Comparison of ENCODE assay signal across 8 cellular contexts in genomic region chr10:14173391-14173705, GRCh38.
DNase-seq lines count a peak whose midpoint lies in the region; ATAC-seq, FAIRE-seq and TF ChIP-seq lines count a peak whose summit lies in the region.

No MANE protein-coding gene starts in this region.

- H2AFZ ChIP-seq in mesenchymal stem cell (ENCODE audit: low read depth, low read length), result peak overlapping the region; percentile 87

- no peak overlapping the region for H3K4ac ChIP-seq in mesenchymal stem cell (ENCODE audit: low read depth in 1 of 2, low read length in 2 of 2)

- H3K14ac ChIP-seq in mesenchymal stem cell (ENCODE audit: low read length in 2 of 2), result no peak overlapping the region

- peaks cover 0 to 15% (median 5%) of the 10 kb centered on the region in 12 donors for H3K4me1 ChIP-seq in heart left ventricle
- peaks cover 23% of the 10 kb centered on the region for H3K4me1 ChIP-seq in body of pancreas
- H3K4me1 ChIP-seq in mesenchymal stem cell (ENCODE audit: control insufficient read depth, insufficient read depth, low read depth, low read length), result peaks cover 1% of the 10 kb centered on the region

- H2BK15ac ChIP-seq in mesenchymal stem cell (ENCODE audit: low read depth, poor library complexity, severe bottlenecking), result no peak overlapping the region

- H4K8ac ChIP-seq in mesenchymal stem cell (ENCODE audit: low read length), result no peak overlapping the region

- no peak overlapping the region for H4K91ac ChIP-seq in mesenchymal stem cell (ENCODE audit: low read length)

- ATAC-seq in heart left ventricle (no peak), Right ventricle myocardium superior (ENCODE audit: poor library complexity) (no peak), body of pancreas (peak; percentile 47), GM21737 (IDR thresholded peaks at IDR 0.05; ENCODE audit: unreplicated experiment) (no peak)

- intact Hi-C loops in heart left ventricle (cut with DNase I) (no loop called here), Right ventricle myocardium superior (cut with DNase I) (no loop called here), body of pancreas (cut with DNase I) (no loop called here)

- no peak overlapping the region for H3K18ac ChIP-seq in mesenchymal stem cell (ENCODE audit: low read depth in 1 of 2, low read length in 2 of 2)

- TF ChIP-seq CTCF in heart left ventricle (IDR thresholded peaks at IDR 0.05) (no peak), body of pancreas (IDR thresholded peaks at IDR 0.05) (no peak)

- no peak overlapping the region for H2BK12ac ChIP-seq in mesenchymal stem cell (ENCODE audit: low read length in 2 of 2)

- H3K9ac ChIP-seq in mesenchymal stem cell (ENCODE audit: low read length), result peak overlapping the region; percentile 42

- H3K4me2 ChIP-seq in mesenchymal stem cell (ENCODE audit: low read length, poor library complexity, severe bottlenecking), result peak overlapping the region; percentile 93

- no peak for TF ChIP-seq POLR2A in heart left ventricle (IDR thresholded peaks at IDR 0.05)
- no peak for TF ChIP-seq POLR2A in body of pancreas (IDR thresholded peaks at IDR 0.05)

- H3K23ac ChIP-seq in mesenchymal stem cell (ENCODE audit: low read length in 2 of 2), result no peak overlapping the region

- H2BK120ac ChIP-seq in mesenchymal stem cell (ENCODE audit: low read depth, low read length), result no peak overlapping the region

- H2AK5ac ChIP-seq in mesenchymal stem cell (ENCODE audit: low read length, severe bottlenecking), result no peak overlapping the region

- H3K4me3 ChIP-seq in heart left ventricle, result peak overlapping the region in 11 of 12 donors; percentile 0 to 61 (median 44)
- peak overlapping the region in 1 of 2 donors; percentile 38 for H3K4me3 ChIP-seq in body of pancreas
- peak overlapping the region; percentile 54 to 77 for H3K4me3 ChIP-seq in mesenchymal stem cell (ENCODE audit: insufficient read depth in 1 of 2, low read depth in 1 of 2, low read length in 2 of 2)

- DNase-seq in heart left ventricle (no peak), Right ventricle myocardium superior (no peak), body of pancreas (peak in 1 of 4 donors; percentile 28), mesenchymal stem cell (no peak), urothelium cell line (ENCODE audit: low spot score) (peak; percentile 37), COLO829 (ENCODE audit: low spot score) (no peak), COLO668 (lab: John Stamatoyannopoulos, UW; ENCODE audit: unreplicated experiment) (no peak)

- H3K79me1 ChIP-seq in mesenchymal stem cell (replicated peaks; ENCODE audit: low read length, poor library complexity, severe bottlenecking), result no peaks in the 10 kb centered on the region

- 4 to 5% (median 5%) methylated on average over 6 of the region's 6 CpGs for WGBS in heart left ventricle, 4 donors
- WGBS in body of pancreas, 2 donors, result 1 to 4% methylated on average over 6 of the region's 6 CpGs
- 9% methylated on average over 5 of the region's 6 CpGs for WGBS in mesenchymal stem cell

- no peak for FAIRE-seq in urothelium cell line (lab: Jason Lieb, UNC)

- H3K27ac ChIP-seq in heart left ventricle (no peak overlapping the region), body of pancreas (peak overlapping the region in 3 of 4 donors; percentile 19 to 45 (median 26)), mesenchymal stem cell (ENCODE audit: low read length, poor library complexity, severe bottlenecking) (no peak overlapping the region)

- H3K9me3 ChIP-seq in heart left ventricle, result no peaks in the 10 kb centered on the region
- H3K9me3 ChIP-seq in body of pancreas, result no peaks in the 10 kb centered on the region
- no peaks in the 10 kb centered on the region for H3K9me3 ChIP-seq in mesenchymal stem cell (ENCODE audit: control insufficient read depth, low read length)

- H3K36me3 ChIP-seq in heart left ventricle, result no peaks in the 10 kb centered on the region
- no peaks in the 10 kb centered on the region for H3K36me3 ChIP-seq in body of pancreas (replicated peaks in 1 of 2; ENCODE audit: insufficient read depth in 1 of 2, low read depth in 2 of 2)
- no peaks in the 10 kb centered on the region for H3K36me3 ChIP-seq in mesenchymal stem cell (ENCODE audit: control insufficient read depth in 1 of 2, insufficient read depth in 2 of 2, low read depth in 1 of 2, low read length in 2 of 2)

- no peak overlapping the region for H2BK5ac ChIP-seq in mesenchymal stem cell (ENCODE audit: low read depth, low read length, poor library complexity, severe bottlenecking)

- H3K27me3 ChIP-seq in heart left ventricle (peaks cover 0 to 64% (median 31%) of the 10 kb centered on the region in 9 donors), body of pancreas (no peaks in the 10 kb centered on the region), mesenchymal stem cell (ENCODE audit: control insufficient read depth in 1 of 2, insufficient read depth in 1 of 2, low read length in 2 of 2) (peaks cover 9 to 97% of the 10 kb centered on the region in 2 experiments)

Comparison
In these comparisons a context has a peak if more than half of its experiments do, and no peak if none do; other contexts are left out.
1. H3K27ac ChIP-seq: peak in body of pancreas (3 of 4); none in heart left ventricle (0 of 12) and mesenchymal stem cell (single experiment).